ENCODE assay signal across 18 cellular contexts in the genomic region with DNA sequence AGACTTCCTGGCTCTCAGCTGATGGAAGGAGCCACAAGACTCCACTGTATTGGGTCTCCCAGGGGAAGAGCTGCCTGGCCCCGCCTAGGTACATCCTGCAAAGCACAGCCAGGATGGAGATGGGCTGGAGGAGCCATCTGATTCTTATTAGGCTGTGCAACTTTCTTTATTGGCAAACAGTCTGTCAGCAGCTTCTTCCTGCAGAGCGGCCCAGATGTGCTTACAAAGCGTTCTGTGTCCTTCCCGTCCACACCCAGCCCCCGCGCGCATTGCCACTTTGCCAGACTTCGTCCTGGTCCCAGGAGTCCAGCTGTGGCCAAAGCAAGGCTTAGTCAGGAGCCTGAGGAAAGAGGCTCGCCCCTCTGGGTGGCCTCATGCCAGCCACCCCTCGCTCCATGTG.
DNase-seq lines count a peak whose midpoint lies in the region; ATAC-seq and TF ChIP-seq lines count a peak whose summit lies in the region.
"Had no signal": no experiment of that assay in that cellular context is flagged by ENCODE, and none has a peak within 500 bp of the region (broad histone marks: within the 10 kb centered on the region; RNA-seq: fewer than 3 reads in every experiment).

No MANE protein-coding gene starts in this region.

- in situ Hi-C loops in GM13976 (cut with MboI; ENCODE audit: low sequenced_read_pairs, unreplicated experiment): no loop called here

- H3K9me3 Mint-ChIP-seq in naive thymus-derived CD4-positive, alpha-beta T cell: peaks cover 0 to 1% (median 0%) of the 10 kb centered on the region in 11 donors
- no peaks in the 10 kb centered on the region for H3K9me3 Mint-ChIP-seq in activated CD4-positive, alpha-beta memory T cell treated with anti-CD3 and anti-CD28 coated beads for 36 hours
- H3K9me3 Mint-ChIP-seq: CD4-positive, CD25-positive, alpha-beta regulatory T cell; H9 had no signal

- no peak overlapping the region for H3K27ac ChIP-seq in naive thymus-derived CD4-positive, alpha-beta T cell (ENCODE audit: low read depth, low read length)

- no peaks in the 10 kb centered on the region for H3K36me3 ChIP-seq in naive thymus-derived CD4-positive, alpha-beta T cell (ENCODE audit: control insufficient read depth in 2 of 3, insufficient read depth in 3 of 3, low read length in 3 of 3)
- H3K36me3 ChIP-seq: BE2C had no signal

- no peak for TF ChIP-seq CTCF in GM13976 (IDR thresholded peaks at IDR 0.05; ENCODE audit: borderline replicate concordance, control extremely low read depth, extremely low read depth, insufficient read depth, missing control alignments)

- intact Hi-C loops in naive thymus-derived CD4-positive, alpha-beta T cell (cut with micrococcal nuclease): no loop called here
- intact Hi-C loops in activated CD4-positive, alpha-beta memory T cell treated with anti-CD3 and anti-CD28 coated beads for 36 hours (cut with micrococcal nuclease): no loop called here

- ATAC-seq in naive thymus-derived CD4-positive, alpha-beta T cell: no peak

- DNase-seq in AG08395 (ENCODE audit: low spot score) (peak; percentile 13), GM13976 (ENCODE audit: low spot score) (peak; percentile 2), fibroblast of the conjunctiva (ENCODE audit: low read depth) (peak; percentile 48), mucosa of gallbladder (ENCODE audit: low spot score) (peak; percentile 3), dermis blood vessel endothelial cell (no peak)
- DNase-seq in naive thymus-derived CD4-positive, alpha-beta T cell: no peak
- DNase-seq in activated CD4-positive, alpha-beta memory T cell treated with anti-CD3 and anti-CD28 coated beads for 36 hours: no peak
- DNase-seq: BE2C; CD4-positive, CD25-positive, alpha-beta regulatory T cell; COR-L47; DMS 273 treated with DMSO at 0.1 percent for 48 hours; H9; IMR-90; NCI-H1417; NCI-H187; NCI-H2227 treated with DMSO at 0.1 percent for 48 hours; NCI-H524 treated with DMSO at 0.1 percent for 48 hours; SIG-M5 had no signal

- H3K27ac Mint-ChIP-seq in naive thymus-derived CD4-positive, alpha-beta T cell: no peak overlapping the region
- no peak overlapping the region for H3K27ac Mint-ChIP-seq in activated CD4-positive, alpha-beta memory T cell treated with anti-CD3 and anti-CD28 coated beads for 36 hours
- H3K27ac Mint-ChIP-seq: CD4-positive, CD25-positive, alpha-beta regulatory T cell; H9 had no signal

- no peak overlapping the region for H3K4me3 Mint-ChIP-seq in naive thymus-derived CD4-positive, alpha-beta T cell
- no peak overlapping the region for H3K4me3 Mint-ChIP-seq in activated CD4-positive, alpha-beta memory T cell treated with anti-CD3 and anti-CD28 coated beads for 36 hours
- H3K4me3 Mint-ChIP-seq: CD4-positive, CD25-positive, alpha-beta regulatory T cell; H9 had no signal

- peaks cover 0 to 3% (median 0%) of the 10 kb centered on the region in 7 donors for H3K4me1 Mint-ChIP-seq in naive thymus-derived CD4-positive, alpha-beta T cell
- no peaks in the 10 kb centered on the region for H3K4me1 Mint-ChIP-seq in activated CD4-positive, alpha-beta memory T cell treated with anti-CD3 and anti-CD28 coated beads for 36 hours (ENCODE audit: low read depth)
- H3K4me1 Mint-ChIP-seq: CD4-positive, CD25-positive, alpha-beta regulatory T cell; H9 had no signal

- no peaks in the 10 kb centered on the region for H3K27me3 ChIP-seq in naive thymus-derived CD4-positive, alpha-beta T cell (ENCODE audit: control insufficient read depth in 2 of 2, insufficient read depth in 2 of 2, low read length in 2 of 2)
- H3K27me3 ChIP-seq: BE2C had no signal

- peaks cover 0 to 51% (median 16%) of the 10 kb centered on the region in 5 donors for H3K27me3 Mint-ChIP-seq in naive thymus-derived CD4-positive, alpha-beta T cell
- peaks cover 8% of the 10 kb centered on the region for H3K27me3 Mint-ChIP-seq in activated CD4-positive, alpha-beta memory T cell treated with anti-CD3 and anti-CD28 coated beads for 36 hours

- no peak overlapping the region for H3K4me3 ChIP-seq in naive thymus-derived CD4-positive, alpha-beta T cell (ENCODE audit: low read length)

- H3K36me3 Mint-ChIP-seq in naive thymus-derived CD4-positive, alpha-beta T cell: no peaks in the 10 kb centered on the region
- no peaks in the 10 kb centered on the region for H3K36me3 Mint-ChIP-seq in activated CD4-positive, alpha-beta memory T cell treated with anti-CD3 and anti-CD28 coated beads for 36 hours
- H3K36me3 Mint-ChIP-seq: CD4-positive, CD25-positive, alpha-beta regulatory T cell had no signal

- POLR2A ChIA-PET in naive thymus-derived CD4-positive, alpha-beta T cell (lab: Charles Lee): no interaction called here
- POLR2A ChIA-PET in activated CD4-positive, alpha-beta memory T cell treated with anti-CD3 and anti-CD28 coated beads for 36 hours (lab: Charles Lee): no interaction called here

- H3K4me1 ChIP-seq in naive thymus-derived CD4-positive, alpha-beta T cell (ENCODE audit: control insufficient read depth in 2 of 2, insufficient read depth in 2 of 2, low read length in 2 of 2): no peaks in the 10 kb centered on the region
- H3K4me1 ChIP-seq: BE2C had no signal

- CTCF ChIA-PET in naive thymus-derived CD4-positive, alpha-beta T cell (lab: Charles Lee): no interaction called here
- CTCF ChIA-PET in activated CD4-positive, alpha-beta memory T cell treated with anti-CD3 and anti-CD28 coated beads for 36 hours (lab: Charles Lee): no interaction called here

- no peaks in the 10 kb centered on the region for H3K9me3 ChIP-seq in naive thymus-derived CD4-positive, alpha-beta T cell (ENCODE audit: control insufficient read depth in 2 of 3, low read length in 3 of 3)
- H3K9me3 ChIP-seq: BE2C had no signal

Comparison
In these comparisons a context has a peak if more than half of its experiments do, and no peak if none do; other contexts are left out.
1. DNase-seq: peak in AG08395 (single experiment), GM13976 (single experiment), fibroblast of the conjunctiva (single experiment) and mucosa of gallbladder (single experiment); none in naive thymus-derived CD4-positive, alpha-beta T cell (0 of 9), activated CD4-positive, alpha-beta memory T cell treated with anti-CD3 and anti-CD28 coated beads for 36 hours (single experiment) and dermis blood vessel endothelial cell (single experiment).